Comparison of ENCODE assay signal across 17 cellular contexts in genomic region chr4:73533515-73534422, GRCh38. TPM values are rescaled to one million over a fixed set of nuclear protein-coding genes. Genes with fewer than 3 reads are reported as not detected.
"Had no signal": no experiment of that assay in that cellular context is flagged by ENCODE, and none has a peak within 500 bp of the region (broad histone marks: within the 10 kb centered on the region; RNA-seq: fewer than 3 reads in every experiment).

No MANE protein-coding gene starts in this region.

- H3K27ac ChIP-seq: esophagus squamous epithelium, left ventricle myocardium inferior, skin epidermis, stomach, VCaP had no signal

- DNase-seq: activated CD8-positive, alpha-beta memory T cell treated with anti-CD3 and anti-CD28 coated beads, Interleukin-2, amount 50 U/mL, for 4 hours; activated CD8-positive, alpha-beta T cell treated with anti-CD3 and anti-CD28 coated beads for 36 hours; activated naive CD4-positive, alpha-beta T cell treated with Interleukin-2 at 50 U/mL for 16 hours; dermis blood vessel endothelial cell; esophagus squamous epithelium; foreskin fibroblast; left ventricle myocardium inferior; mesenchymal stem cell; nephron progenitor cell; stomach; T-cell; T1000 had no signal

- H3K9me3 ChIP-seq: esophagus squamous epithelium, left ventricle myocardium inferior, stomach had no signal

- H3K4me1 ChIP-seq: esophagus squamous epithelium, left ventricle myocardium inferior, stomach had no signal

- H3K4me3 ChIP-seq: esophagus squamous epithelium, left ventricle myocardium inferior, skin epidermis, stomach had no signal

- H3K36me3 ChIP-seq: esophagus squamous epithelium, left ventricle myocardium inferior, stomach had no signal

- H3K27me3 ChIP-seq: esophagus squamous epithelium, stomach had no signal

- FAIRE-seq: urothelium cell line had no signal

RNA-seq across cellular contexts. Expression of gene AFM, which starts 52.2 kb away (rescaled TPM):
- total RNA-seq: activated CD8-positive, alpha-beta T cell treated with anti-CD3 and anti-CD28 coated beads for 36 hours; dermis blood vessel endothelial cell; esophagus squamous epithelium; left ventricle myocardium inferior; osteoblast had no signal
- polyA plus RNA-seq: adipose tissue had no signal
